In the genomic region with DNA sequence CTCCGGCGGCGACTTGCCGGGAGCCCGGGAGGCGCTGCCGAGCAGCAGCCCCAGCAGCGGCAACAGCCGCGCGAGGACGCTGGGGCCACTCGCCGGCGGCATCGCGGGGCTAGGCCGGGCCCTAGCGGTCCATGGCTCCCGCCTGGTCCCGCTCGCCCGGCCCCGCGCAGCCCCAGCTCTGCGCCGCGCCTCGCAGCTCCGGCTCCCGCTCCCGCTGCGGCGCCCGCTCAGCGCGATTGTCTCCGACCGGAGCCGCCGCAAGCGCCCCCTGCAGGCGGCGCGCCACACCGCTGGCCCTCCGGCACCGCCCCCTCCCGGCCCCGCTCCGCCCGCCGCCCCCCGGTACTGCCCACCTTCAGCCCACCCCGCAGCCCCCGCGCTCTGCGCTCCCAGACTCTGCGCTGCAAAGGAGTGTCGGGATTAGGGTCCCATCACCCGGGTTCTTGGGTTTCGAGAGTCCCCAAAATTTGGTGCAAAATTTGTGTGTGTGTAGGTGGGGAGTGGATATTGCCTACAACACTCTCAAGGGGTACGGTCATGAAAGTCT, we compare ENCODE assay signal across 8 cellular contexts. TPM values are rescaled to one million over a fixed set of nuclear protein-coding genes. Genes with fewer than 3 reads are reported as not detected.
DNase-seq lines count a peak whose midpoint lies in the region; ATAC-seq and TF ChIP-seq lines count a peak whose summit lies in the region.

A gene (minus strand): TSS at position 241 of the 547 bp plus-strand sequence. CDS start 139 bp downstream, at position 102.

- TF ChIP-seq CTCF in tibial artery (IDR thresholded peaks at IDR 0.05): peak; percentile 56 to 58

- H3K4me1 ChIP-seq in neuron (ENCODE audit: insufficient read depth, low read length): peaks cover 32% of the 10 kb centered on the region
- H3K4me1 ChIP-seq in tibial artery: peaks cover 0 to 20% (median 16%) of the 10 kb centered on the region in 4 donors

- intact Hi-C loops in tibial artery (cut with DNase I; ENCODE audit: low total_unique reads): no loop called here

- DNase-seq in HT-29 (ENCODE audit: low spot score): peak; percentile 43
- DNase-seq in RPMI7951 (ENCODE audit: low read depth): peak; percentile 44
- DNase-seq in activated gamma-delta T cell treated with Interleukin-2 at 50 U/mL for 16 hours: peak; percentile 59
- DNase-seq in foreskin melanocyte: peak; percentile 22
- DNase-seq in tibial artery: peak in 1 of 2 donors; percentile 67

- ATAC-seq in HG02884 (IDR thresholded peaks at IDR 0.05; ENCODE audit: unreplicated experiment): no peak

- H3K4me3 ChIP-seq in GM08714 (ENCODE audit: low read length) (peak within 1 kb of the TSS; percentile 71), neuron (ENCODE audit: low read length) (peak within 1 kb of the TSS; percentile 79), tibial artery (peak within 1 kb of the TSS; percentile 49 to 60)

- H3K9me3 ChIP-seq in neuron (ENCODE audit: low read length) (no peaks in the 10 kb centered on the region), tibial artery (no peaks in the 10 kb centered on the region)

- H3K36me3 ChIP-seq in neuron (ENCODE audit: insufficient read depth, low read length) (peaks cover 7% of the 10 kb centered on the region), tibial artery (no peaks in the 10 kb centered on the region)

- H3K27me3 ChIP-seq in neuron (ENCODE audit: insufficient read depth, low read length) (peaks cover 7% of the 10 kb centered on the region), tibial artery (peaks cover 0 to 67% of the 10 kb centered on the region in 2 donors)

- H2AFZ ChIP-seq in neuron (ENCODE audit: low read depth, low read length): peak within 1 kb of the TSS; percentile 79

- no peak within 1 kb of the TSS for H3K27ac ChIP-seq in tibial artery

RNA-seq across cellular contexts. Expression of the gene that starts here (rescaled TPM):
- 2.1 and 3.0 TPM in 2 replicates for total RNA-seq in HT-29 (2014; rRNA removed; shearing (Covaris generic))
- total RNA-seq in RPMI7951 (2014; rRNA removed; shearing (Covaris generic)): 1.1 and 1.9 TPM in 2 replicates
